ENCODE assay signal across 1 cellular context in the genomic region with DNA sequence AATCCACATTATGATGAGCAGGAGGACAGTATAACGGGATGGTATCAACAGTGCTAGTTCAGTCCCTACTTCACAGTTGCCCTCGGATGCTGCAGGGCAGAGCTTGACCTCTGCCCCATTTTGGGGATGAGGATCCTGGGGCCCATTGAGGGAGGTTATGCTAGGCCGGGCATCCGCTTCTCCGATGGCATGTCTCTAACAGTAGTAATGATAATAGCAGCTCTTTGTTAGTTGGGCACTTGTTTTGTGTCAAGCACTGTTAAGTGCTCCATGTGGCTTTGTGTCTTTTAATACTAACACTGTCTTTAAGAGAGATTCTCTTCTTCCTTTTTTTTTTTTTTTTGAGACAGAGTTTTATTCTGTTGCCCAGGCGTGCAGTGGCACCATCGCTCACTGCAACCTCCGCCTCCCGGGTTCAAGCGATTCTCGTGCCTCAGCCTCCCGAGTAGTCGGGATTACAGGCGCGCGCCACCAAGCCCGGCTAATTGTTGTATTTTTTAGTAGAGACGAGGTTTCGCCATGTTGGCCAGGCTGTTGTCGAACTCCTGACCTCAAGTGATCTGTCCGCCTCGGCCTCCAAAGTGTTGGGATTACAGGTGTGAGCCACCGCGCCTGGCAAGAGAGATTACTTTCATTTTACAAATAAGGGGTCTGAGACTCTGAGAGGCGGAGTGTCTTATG.
TF ChIP-seq lines count a peak whose summit lies in the region.

No MANE protein-coding gene starts in this region.

TF ChIP-seq in GM23338, 12 proteins besides CTCF, POLR2A, EP300 and RAD21 (continued from another document):
- TF ChIP-seq, protein P1, sequence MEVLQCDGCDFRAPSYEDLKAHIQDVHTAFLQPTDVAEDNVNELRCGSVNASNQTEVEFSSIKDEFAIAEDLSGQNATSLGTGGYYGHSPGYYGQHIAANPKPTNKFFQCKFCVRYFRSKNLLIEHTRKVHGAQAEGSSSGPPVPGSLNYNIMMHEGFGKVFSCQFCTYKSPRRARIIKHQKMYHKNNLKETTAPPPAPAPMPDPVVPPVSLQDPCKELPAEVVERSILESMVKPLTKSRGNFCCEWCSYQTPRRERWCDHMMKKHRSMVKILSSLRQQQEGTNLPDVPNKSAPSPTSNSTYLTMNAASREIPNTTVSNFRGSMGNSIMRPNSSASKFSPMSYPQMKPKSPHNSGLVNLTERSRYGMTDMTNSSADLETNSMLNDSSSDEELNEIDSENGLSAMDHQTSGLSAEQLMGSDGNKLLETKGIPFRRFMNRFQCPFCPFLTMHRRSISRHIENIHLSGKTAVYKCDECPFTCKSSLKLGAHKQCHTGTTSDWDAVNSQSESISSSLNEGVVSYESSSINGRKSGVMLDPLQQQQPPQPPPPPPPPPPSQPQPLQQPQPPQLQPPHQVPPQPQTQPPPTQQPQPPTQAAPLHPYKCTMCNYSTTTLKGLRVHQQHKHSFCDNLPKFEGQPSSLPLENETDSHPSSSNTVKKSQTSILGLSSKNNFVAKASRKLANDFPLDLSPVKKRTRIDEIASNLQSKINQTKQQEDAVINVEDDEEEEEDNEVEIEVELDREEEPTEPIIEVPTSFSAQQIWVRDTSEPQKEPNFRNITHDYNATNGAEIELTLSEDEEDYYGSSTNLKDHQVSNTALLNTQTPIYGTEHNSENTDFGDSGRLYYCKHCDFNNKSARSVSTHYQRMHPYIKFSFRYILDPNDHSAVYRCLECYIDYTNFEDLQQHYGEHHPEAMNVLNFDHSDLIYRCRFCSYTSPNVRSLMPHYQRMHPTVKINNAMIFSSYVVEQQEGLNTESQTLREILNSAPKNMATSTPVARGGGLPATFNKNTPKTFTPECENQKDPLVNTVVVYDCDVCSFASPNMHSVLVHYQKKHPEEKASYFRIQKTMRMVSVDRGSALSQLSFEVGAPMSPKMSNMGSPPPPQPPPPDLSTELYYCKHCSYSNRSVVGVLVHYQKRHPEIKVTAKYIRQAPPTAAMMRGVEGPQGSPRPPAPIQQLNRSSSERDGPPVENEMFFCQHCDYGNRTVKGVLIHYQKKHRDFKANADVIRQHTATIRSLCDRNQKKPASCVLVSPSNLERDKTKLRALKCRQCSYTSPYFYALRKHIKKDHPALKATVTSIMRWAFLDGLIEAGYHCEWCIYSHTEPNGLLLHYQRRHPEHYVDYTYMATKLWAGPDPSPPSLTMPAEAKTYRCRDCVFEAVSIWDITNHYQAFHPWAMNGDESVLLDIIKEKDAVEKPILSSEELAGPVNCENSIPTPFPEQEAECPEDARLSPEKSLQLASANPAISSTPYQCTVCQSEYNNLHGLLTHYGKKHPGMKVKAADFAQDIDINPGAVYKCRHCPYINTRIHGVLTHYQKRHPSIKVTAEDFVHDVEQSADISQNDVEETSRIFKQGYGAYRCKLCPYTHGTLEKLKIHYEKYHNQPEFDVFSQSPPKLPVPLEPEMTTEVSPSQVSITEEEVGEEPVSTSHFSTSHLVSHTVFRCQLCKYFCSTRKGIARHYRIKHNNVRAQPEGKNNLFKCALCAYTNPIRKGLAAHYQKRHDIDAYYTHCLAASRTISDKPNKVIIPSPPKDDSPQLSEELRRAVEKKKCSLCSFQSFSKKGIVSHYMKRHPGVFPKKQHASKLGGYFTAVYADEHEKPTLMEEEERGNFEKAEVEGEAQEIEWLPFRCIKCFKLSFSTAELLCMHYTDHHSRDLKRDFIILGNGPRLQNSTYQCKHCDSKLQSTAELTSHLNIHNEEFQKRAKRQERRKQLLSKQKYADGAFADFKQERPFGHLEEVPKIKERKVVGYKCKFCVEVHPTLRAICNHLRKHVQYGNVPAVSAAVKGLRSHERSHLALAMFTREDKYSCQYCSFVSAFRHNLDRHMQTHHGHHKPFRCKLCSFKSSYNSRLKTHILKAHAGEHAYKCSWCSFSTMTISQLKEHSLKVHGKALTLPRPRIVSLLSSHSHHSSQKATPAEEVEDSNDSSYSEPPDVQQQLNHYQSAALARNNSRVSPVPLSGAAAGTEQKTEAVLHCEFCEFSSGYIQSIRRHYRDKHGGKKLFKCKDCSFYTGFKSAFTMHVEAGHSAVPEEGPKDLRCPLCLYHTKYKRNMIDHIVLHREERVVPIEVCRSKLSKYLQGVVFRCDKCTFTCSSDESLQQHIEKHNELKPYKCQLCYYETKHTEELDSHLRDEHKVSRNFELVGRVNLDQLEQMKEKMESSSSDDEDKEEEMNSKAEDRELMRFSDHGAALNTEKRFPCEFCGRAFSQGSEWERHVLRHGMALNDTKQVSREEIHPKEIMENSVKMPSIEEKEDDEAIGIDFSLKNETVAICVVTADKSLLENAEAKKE (CRISPR knock-in tag; IDR thresholded peaks at IDR 0.05) = no peak
- TF ChIP-seq ZNF331 (CRISPR knock-in tag; IDR thresholded peaks at IDR 0.05; ENCODE audit: low read depth) (no peak), EZH2 (IDR thresholded peaks at IDR 0.05; ENCODE audit: low read depth, unreplicated experiment) (no peak), ZNF114 (CRISPR knock-in tag; IDR thresholded peaks at IDR 0.05) (no peak), NANOG (IDR thresholded peaks at IDR 0.05; ENCODE audit: borderline replicate concordance) (no peak), CREB1 (CRISPR knock-in tag; IDR thresholded peaks at IDR 0.05; ENCODE audit: low read depth) (no peak), STAT1 (IDR thresholded peaks at IDR 0.05; ENCODE audit: unreplicated experiment) (no peak), POLR2AphosphoS5 (IDR thresholded peaks at IDR 0.05; ENCODE audit: low read depth) (no peak), JUNB (IDR thresholded peaks at IDR 0.05; ENCODE audit: unreplicated experiment) (no peak)
- TF ChIP-seq, protein P2, sequence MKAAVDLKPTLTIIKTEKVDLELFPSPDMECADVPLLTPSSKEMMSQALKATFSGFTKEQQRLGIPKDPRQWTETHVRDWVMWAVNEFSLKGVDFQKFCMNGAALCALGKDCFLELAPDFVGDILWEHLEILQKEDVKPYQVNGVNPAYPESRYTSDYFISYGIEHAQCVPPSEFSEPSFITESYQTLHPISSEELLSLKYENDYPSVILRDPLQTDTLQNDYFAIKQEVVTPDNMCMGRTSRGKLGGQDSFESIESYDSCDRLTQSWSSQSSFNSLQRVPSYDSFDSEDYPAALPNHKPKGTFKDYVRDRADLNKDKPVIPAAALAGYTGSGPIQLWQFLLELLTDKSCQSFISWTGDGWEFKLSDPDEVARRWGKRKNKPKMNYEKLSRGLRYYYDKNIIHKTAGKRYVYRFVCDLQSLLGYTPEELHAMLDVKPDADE (IDR thresholded peaks at IDR 0.05) = no peak
